Comparison of ENCODE assay signal across 9 cellular contexts in the genomic region with DNA sequence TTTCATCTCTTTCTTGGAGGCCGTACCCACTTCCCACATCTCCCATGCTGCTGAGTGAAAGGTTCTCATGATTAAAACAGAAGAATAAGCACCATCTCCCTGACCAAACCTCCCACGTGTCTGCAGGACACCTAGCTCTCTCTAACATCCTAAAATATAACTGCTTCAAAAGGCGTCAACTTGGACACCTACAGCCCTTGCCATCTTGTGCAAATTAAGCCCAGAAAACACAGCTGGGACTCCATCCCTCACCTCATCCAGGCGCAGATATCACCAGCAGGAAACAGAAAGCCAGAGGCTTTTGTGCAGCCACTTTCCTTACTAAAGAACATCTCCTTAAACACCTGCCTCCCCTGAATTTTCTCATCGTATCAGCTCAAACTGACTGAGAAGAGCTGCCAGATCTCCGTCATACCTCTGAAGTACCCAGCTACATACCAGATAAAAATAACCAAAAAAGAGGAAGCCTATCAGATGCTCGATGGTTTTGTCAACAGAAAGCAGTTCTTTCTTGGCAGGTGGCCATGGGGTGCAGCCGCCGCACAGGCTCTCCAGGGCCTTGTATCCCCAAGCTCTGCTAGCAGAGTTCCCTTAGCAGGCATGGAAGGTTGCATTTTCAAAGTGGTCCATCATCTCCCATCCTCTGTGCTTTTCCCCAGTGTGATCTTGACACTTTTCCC. TPM values are rescaled to one million over a fixed set of nuclear protein-coding genes. Genes with fewer than 3 reads are reported as not detected.
A peak's percentile ranks its signal among the peaks of the same experiment; 100 is the strongest.
DNase-seq lines count a peak whose midpoint lies in the region; ATAC-seq, FAIRE-seq and TF ChIP-seq lines count a peak whose summit lies in the region.
"Had no signal": no experiment of that assay in that cellular context is flagged by ENCODE, and none has a peak within 500 bp of the region (broad histone marks: within the 10 kb centered on the region; RNA-seq: fewer than 3 reads in every experiment).

No MANE protein-coding gene starts in this region.

- no peaks in the 10 kb centered on the region for H3K36me3 ChIP-seq in sigmoid colon

- TF ChIP-seq EP300 in sigmoid colon (IDR thresholded peaks at IDR 0.05): no peak

- 45 to 52% methylated on average over 9 of the region's 9 CpGs for WGBS in sigmoid colon, 2 donors

- TF ChIP-seq CTCF in sigmoid colon (IDR thresholded peaks at IDR 0.05): no peak

- no peak overlapping the region for H3K4me3 ChIP-seq in sigmoid colon

- FAIRE-seq in GM12891 (lab: Jason Lieb, UNC): no peak
- FAIRE-seq: G401.6 had no signal

- H3K9me3 ChIP-seq in sigmoid colon: no peaks in the 10 kb centered on the region

- no peak overlapping the region for H3K27ac ChIP-seq in sigmoid colon

- no peaks in the 10 kb centered on the region for H3K4me1 ChIP-seq in sigmoid colon

- DNase-seq in GM12891 (ENCODE audit: insufficient read length, low spot score) (no peak), NCI-H345 (lab: John Stamatoyannopoulos, UW) (peak; percentile 63), midbrain (lab: John Stamatoyannopoulos, UW) (peak; percentile 21), sigmoid colon (no peak), AG08395 (ENCODE audit: low spot score) (no peak), DMS114 treated with DMSO at 0.1 percent for 48 hours (lab: John Stamatoyannopoulos, UW; ENCODE audit: unreplicated experiment) (no peak)

- peaks cover 0 to 2% (median 0%) of the 10 kb centered on the region in 3 donors for H3K27me3 ChIP-seq in sigmoid colon

- ATAC-seq in HG02623 (IDR thresholded peaks at IDR 0.05; ENCODE audit: unreplicated experiment): peak; percentile 70
- no peak for ATAC-seq in HG02870 (IDR thresholded peaks at IDR 0.05; ENCODE audit: unreplicated experiment)

- TF ChIP-seq POLR2A in GM12891 (IDR thresholded peaks at IDR 0.05; ENCODE audit: low read depth, low read length) (no peak), sigmoid colon (IDR thresholded peaks at IDR 0.05) (no peak)

- intact Hi-C loops in sigmoid colon (cut with DNase I): no loop called here

TF ChIP-seq in GM12891, 5 proteins besides CTCF, POLR2A, EP300 and RAD21:
- no peak for TF ChIP-seq POLR2AphosphoS5 (IDR thresholded peaks at IDR 0.05; ENCODE audit: low read depth, low read length)
- TF ChIP-seq TAF1 (IDR thresholded peaks at IDR 0.05; ENCODE audit: low read depth, low read length): no peak
- no peak for TF ChIP-seq POU2F2 (IDR thresholded peaks at IDR 0.05; ENCODE audit: low read depth, low read length)
- TF ChIP-seq PAX5 (IDR thresholded peaks at IDR 0.05; ENCODE audit: insufficient read depth, low read length, severe bottlenecking): no peak
- peak; percentile 85 for TF ChIP-seq SPI1 (IDR thresholded peaks at IDR 0.05; ENCODE audit: low read depth, low read length)
TF ChIP-seq in GM12891: peak in this region for 1.

RNA-seq across cellular contexts. Expression of a gene that starts 28.8 kb away (rescaled TPM):
- 1.7 TPM for polyA plus RNA-seq in GM12891 (2012; ENCODE audit: low read depth, missing spikeins)
- total RNA-seq in sigmoid colon: under 1 TPM; 0.36 to 0.66 (median 0.48) TPM
- 1 to 10 TPM in 2 of 3 donors, under 1 TPM in 1; 0.60 to 4.7 (median 1.6) TPM for polyA plus RNA-seq in sigmoid colon

Comparison
In these comparisons a context has a peak if more than half of its experiments do, and no peak if none do; other contexts are left out.
1. DNase-seq: peak in NCI-H345 (single experiment) and midbrain (single experiment); none in GM12891 (single experiment), sigmoid colon (single experiment), AG08395 (single experiment) and DMS114 treated with DMSO at 0.1 percent for 48 hours (single experiment).